Comparison of ENCODE assay signal across 8 cellular contexts in the genomic region with DNA sequence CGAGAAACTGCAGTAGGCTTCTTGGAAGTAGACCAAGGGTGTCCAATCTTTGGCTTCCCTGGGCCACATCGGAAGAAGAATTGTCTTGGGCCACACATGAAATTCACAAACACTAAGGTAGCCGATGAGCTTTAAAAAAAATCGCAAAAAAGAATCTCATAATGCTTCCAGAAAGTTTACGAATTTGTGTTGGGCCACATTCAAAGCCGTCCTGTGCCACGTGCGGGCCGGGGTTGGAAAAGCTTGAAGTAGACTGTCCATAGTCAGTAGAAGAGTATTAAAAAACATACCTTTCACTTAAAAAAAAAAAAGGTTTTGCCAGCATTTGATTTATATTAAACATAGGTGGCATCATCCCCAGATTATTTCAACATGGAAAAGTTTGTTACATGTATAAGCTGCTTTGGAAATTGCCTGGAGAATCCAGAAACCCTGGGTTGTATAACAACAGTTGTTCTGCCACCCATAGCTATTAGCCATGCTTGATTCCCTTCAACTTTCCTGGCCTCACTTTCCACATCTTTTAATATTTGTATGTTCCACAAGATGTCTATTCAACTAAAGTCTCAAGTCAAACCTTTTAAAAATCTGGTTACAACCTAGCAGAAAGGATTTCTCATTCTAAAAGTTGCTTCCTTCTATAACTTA. TPM values are rescaled to one million over a fixed set of nuclear protein-coding genes. Genes with fewer than 3 reads are reported as not detected.
DNase-seq lines count a peak whose midpoint lies in the region; ATAC-seq, FAIRE-seq and TF ChIP-seq lines count a peak whose summit lies in the region.

No MANE protein-coding gene starts in this region.

- intact Hi-C loops in HepG2 (cut with micrococcal nuclease; ENCODE audit: unreplicated experiment), result loop anchor here (1.0 to 2.0 kb wide), 3 partner anchors 9 to 71 kb away; no protein-coding TSS in a partner anchor

- H3K4me1 Mint-ChIP-seq in activated CD8-positive, alpha-beta memory T cell treated with anti-CD3 and anti-CD28 coated beads, Interleukin-2, amount 10 ng/mL, durations not matched to agents 7 days and 5 days, result peaks cover 22% of the 10 kb centered on the region

- peak overlapping the region; percentile 82 for H3K9ac ChIP-seq in HepG2 (ENCODE audit: insufficient read depth, low read depth, low read length)

- peak overlapping the region; percentile 95 for H3K27ac ChIP-seq in angular gyrus (ENCODE audit: low read depth, low read length)
- H3K27ac ChIP-seq in HepG2 (ENCODE audit: extremely low read length, insufficient read depth, low read length), result peak overlapping the region; percentile 93
- H3K27ac ChIP-seq in thoracic aorta, result peak overlapping the region; percentile 91 to 92

- BruUV-seq in HepG2 (replicated peaks; lab: Mats Ljungman, UMichigan), result TSS peak; percentile 83

- FAIRE-seq in HepG2 (lab: Jason Lieb, UNC) (no peak), HTR-8/SVneo (lab: Jason Lieb, UNC) (no peak)

- H3K9me3 ChIP-seq in HepG2 (ENCODE audit: low read length) (peaks cover 8% of the 10 kb centered on the region; the same call in 1 of the 2 replicates), thoracic aorta (peaks cover 8% of the 10 kb centered on the region)

- H3K27me3 Mint-ChIP-seq in activated CD8-positive, alpha-beta memory T cell treated with anti-CD3 and anti-CD28 coated beads, Interleukin-2, amount 10 ng/mL, durations not matched to agents 7 days and 5 days, result no peaks in the 10 kb centered on the region

- no peaks in the 10 kb centered on the region for H4K20me1 ChIP-seq in HepG2 (ENCODE audit: insufficient read depth, low read length)

- in situ Hi-C loops in HepG2 (cut with HindIII; ENCODE audit: extremely low pct_ligation_motif_present, low pct_unique_long_range_greater_than_20kb), result no loop called here

- no peak for ATAC-seq in activated CD8-positive, alpha-beta memory T cell treated with anti-CD3 and anti-CD28 coated beads, Interleukin-2, amount 10 ng/mL, durations not matched to agents 7 days and 5 days
- ATAC-seq in HepG2 (no peak), thoracic aorta (ENCODE audit: insufficient number of reproducible peaks, low FRiP score, low read depth) (peak; percentile 4), HG03097 (IDR thresholded peaks at IDR 0.05; ENCODE audit: low FRiP score, unreplicated experiment) (no peak)

- H3K9me3 Mint-ChIP-seq in activated CD8-positive, alpha-beta memory T cell treated with anti-CD3 and anti-CD28 coated beads, Interleukin-2, amount 10 ng/mL, durations not matched to agents 7 days and 5 days (ENCODE audit: low read depth), result peaks cover 3% of the 10 kb centered on the region

- H3K36me3 ChIP-seq in HepG2 (replicated peaks in 1 of 2; ENCODE audit: control insufficient read depth in 1 of 2, insufficient read depth in 2 of 2, low read length in 2 of 2) (no peaks in the 10 kb centered on the region), thoracic aorta (no peaks in the 10 kb centered on the region)

- H3K4me3 ChIP-seq in HepG2 (replicated peaks in 1 of 3; ENCODE audit: insufficient read depth in 1 of 3, low read depth in 2 of 3, low read length in 3 of 3) (peak overlapping the region; percentile 65 to 74 (median 72)), thoracic aorta (peak overlapping the region; percentile 88)

- WGBS in HepG2 (ENCODE audit: low lambda C conversion rate), result 12% methylated on average over 9 of the region's 9 CpGs

- CTCF ChIA-PET in activated CD8-positive, alpha-beta memory T cell treated with anti-CD3 and anti-CD28 coated beads, Interleukin-2, amount 10 ng/mL, durations not matched to agents 7 days and 5 days (lab: Charles Lee), result interaction anchor here (1.0 to 1.4 kb wide), 2 partner anchors 75 to 135 kb away, joined by 3 read pairs; no protein-coding TSS in a partner anchor
- CTCF ChIA-PET in HepG2 (lab: Yijun Ruan, JAX; ENCODE audit: low intra/inter-chr PET ratio, low total read pairs), result no interaction called here

- H3K4me1 ChIP-seq in HepG2 (ENCODE audit: insufficient read depth, low read length), result peaks cover 24% of the 10 kb centered on the region
- peaks cover 7 to 8% of the 10 kb centered on the region in 2 donors for H3K4me1 ChIP-seq in thoracic aorta (ENCODE audit: control insufficient read depth in 1 of 2, low read depth in 2 of 2)

- TF ChIP-seq POLR2A in HepG2 (IDR thresholded peaks at IDR 0.05; ENCODE audit: insufficient read depth in 1 of 2, low read depth in 2 of 2, low read length in 2 of 2), result no peak

- TF ChIP-seq CTCF in HepG2 (CRISPR knock-in tag; IDR thresholded peaks at IDR 0.05) (no peak), thoracic aorta (IDR thresholded peaks at IDR 0.05) (no peak)

- H3K4me3 Mint-ChIP-seq in activated CD8-positive, alpha-beta memory T cell treated with anti-CD3 and anti-CD28 coated beads, Interleukin-2, amount 10 ng/mL, durations not matched to agents 7 days and 5 days, result peak overlapping the region; percentile 86

- no peak for TF ChIP-seq RAD21 in HepG2 (CRISPR knock-in tag; IDR thresholded peaks at IDR 0.05)

- H2AFZ ChIP-seq in HepG2 (ENCODE audit: low read length), result no peak overlapping the region

- H3K27me3 ChIP-seq in HepG2 (ENCODE audit: control insufficient read depth in 1 of 2, insufficient read depth in 2 of 2, low read length in 2 of 2) (no peaks in the 10 kb centered on the region), thoracic aorta (replicated peaks; ENCODE audit: insufficient read depth) (no peaks in the 10 kb centered on the region)

- peak overlapping the region; percentile 76 for H3K27ac Mint-ChIP-seq in activated CD8-positive, alpha-beta memory T cell treated with anti-CD3 and anti-CD28 coated beads, Interleukin-2, amount 10 ng/mL, durations not matched to agents 7 days and 5 days

- H3K79me2 ChIP-seq in HepG2 (ENCODE audit: insufficient read depth, low read length), result peaks cover 5% of the 10 kb centered on the region

- no peak for DNase-seq in activated CD8-positive, alpha-beta memory T cell treated with anti-CD3 and anti-CD28 coated beads, Interleukin-2, amount 10 ng/mL, durations not matched to agents 7 days and 5 days
- no peak for DNase-seq in activated CD8-positive, alpha-beta memory T cell treated with anti-CD3 and anti-CD28 coated beads, Interleukin-2, amount 50 U/mL, for 48 hours
- DNase-seq in HepG2 (ENCODE audit: low spot score), result no peak
- DNase-seq in thoracic aorta (ENCODE audit: low spot score), result no peak
- no peak for DNase-seq in HTR-8/SVneo (ENCODE audit: insufficient read length, low spot score)
- no peak for DNase-seq in islet precursor cell

- H3K4me2 ChIP-seq in HepG2 (ENCODE audit: low read depth, low read length), result peak overlapping the region; percentile 83

- POLR2A ChIA-PET in HepG2 (lab: Yijun Ruan, JAX), result interaction anchor here (1.1 to 2.9 kb wide), 7 partner anchors 11 to 45 kb away, joined by 3 to 11 read pairs (median 3); partner anchors contain the start of gene CRYL1

- TF ChIP-seq EP300 in HepG2 (IDR thresholded peaks at IDR 0.05; ENCODE audit: low read depth in 2 of 2, low read length in 2 of 2), result no peak
- no peak for TF ChIP-seq EP300 in HepG2 (CRISPR knock-in tag; IDR thresholded peaks at IDR 0.05; ENCODE audit: borderline replicate concordance)

- peaks cover 15% of the 10 kb centered on the region for H3K36me3 Mint-ChIP-seq in activated CD8-positive, alpha-beta memory T cell treated with anti-CD3 and anti-CD28 coated beads, Interleukin-2, amount 10 ng/mL, durations not matched to agents 7 days and 5 days

RNA-seq across cellular contexts. Expression of gene IFT88, which starts 1.0 kb away (rescaled TPM):
- total RNA-seq in activated CD8-positive, alpha-beta memory T cell treated with anti-CD3 and anti-CD28 coated beads, Interleukin-2, amount 10 ng/mL, durations not matched to agents 7 days and 5 days, result 1 to 10 TPM; 5.4 to 6.4 TPM
- total RNA-seq in HepG2 (2016; rRNA removed; fragmentation: Illumina TruSeq; extraction: Trizol), result 19.8 and 19.9 TPM in 2 replicates
- total RNA-seq in HepG2 (2016; cell fraction: cytosol; rRNA removed; fragmentation: Illumina TruSeq; extraction: Trizol; ENCODE audit: low read depth), result 5.2 and 6.4 TPM in 2 replicates
- total RNA-seq in HepG2 (2016; cell fraction: insoluble cytoplasmic fraction; rRNA removed; fragmentation: Illumina TruSeq; extraction: Trizol), result 20.7 and 21.4 TPM in 2 replicates
- total RNA-seq in HepG2 (2016; cell fraction: membrane; rRNA removed; fragmentation: Illumina TruSeq; extraction: Trizol), result 8.4 and 9.9 TPM in 2 replicates
- 28.4 and 39.1 TPM in 2 replicates for total RNA-seq in HepG2 (2016; cell fraction: nucleus; rRNA removed; fragmentation: Illumina TruSeq; extraction: Trizol)
- polyA plus RNA-seq in HepG2 (2011; rRNA removed), result 6.6 and 8.4 TPM in 2 replicates
- 1.8 and 2.9 TPM in 2 replicates for polyA plus RNA-seq in HepG2 (2011; cell fraction: cytosol; rRNA removed)
- polyA plus RNA-seq in HepG2 (2011; cell fraction: nucleus; rRNA removed), result 11.1 and 11.3 TPM in 2 replicates
- polyA plus RNA-seq in HepG2 (2012), result 7.1 and 9.3 TPM in 2 replicates
- 1.1 and 1.6 TPM in 2 replicates for polyA plus RNA-seq in HepG2 (2016; cell fraction: cytosol; fragmentation: Illumina TruSeq; extraction: Trizol; ENCODE audit: low read depth)
- 15.8 and 15.9 TPM in 2 replicates for polyA plus RNA-seq in HepG2 (2016; cell fraction: insoluble cytoplasmic fraction; fragmentation: Illumina TruSeq; extraction: Trizol; ENCODE audit: low read depth)
- 2.2 and 3.1 TPM in 2 replicates for polyA plus RNA-seq in HepG2 (2016; cell fraction: membrane; fragmentation: Illumina TruSeq; extraction: Trizol; ENCODE audit: low read depth)
- 34.3 and 34.9 TPM in 2 replicates for polyA plus RNA-seq in HepG2 (2016; cell fraction: nucleus; fragmentation: Illumina TruSeq; extraction: Trizol; ENCODE audit: insufficient read depth, low read depth)
- polyA minus RNA-seq in HepG2 (2011; rRNA and poly(A)+ RNA removed; ENCODE audit: low replicate concordance), result 1.8 and 5.7 TPM in 2 replicates
- 4.7 and 6.0 TPM in 2 replicates for polyA minus RNA-seq in HepG2 (2011; cell fraction: cytosol; rRNA and poly(A)+ RNA removed)
- 54.7 and 55.0 TPM in 2 replicates for polyA minus RNA-seq in HepG2 (2011; cell fraction: nucleus; rRNA and poly(A)+ RNA removed)
- 10 to 100 TPM in 1 of 2 donors, 1 to 10 TPM in 1; 8.8 to 13.0 TPM for total RNA-seq in thoracic aorta

RNA-seq across cellular contexts. Expression of gene CRYL1, which starts 42.3 kb away (rescaled TPM):
- total RNA-seq in activated CD8-positive, alpha-beta memory T cell treated with anti-CD3 and anti-CD28 coated beads, Interleukin-2, amount 10 ng/mL, durations not matched to agents 7 days and 5 days, result 10 to 100 TPM; 11.3 to 13.1 TPM
- total RNA-seq in HepG2 (2016; rRNA removed; fragmentation: Illumina TruSeq; extraction: Trizol) (57.2 and 71.7 TPM in 2 replicates), thoracic aorta (10 to 100 TPM; 38.9 to 57.4 TPM)
- total RNA-seq in HepG2 (2016; cell fraction: cytosol; rRNA removed; fragmentation: Illumina TruSeq; extraction: Trizol; ENCODE audit: low read depth), result 29.5 and 30.5 TPM in 2 replicates
- total RNA-seq in HepG2 (2016; cell fraction: insoluble cytoplasmic fraction; rRNA removed; fragmentation: Illumina TruSeq; extraction: Trizol), result 62.2 and 68.9 TPM in 2 replicates
- total RNA-seq in HepG2 (2016; cell fraction: membrane; rRNA removed; fragmentation: Illumina TruSeq; extraction: Trizol), result 43.1 and 48.4 TPM in 2 replicates
- 31.5 and 32.4 TPM in 2 replicates for total RNA-seq in HepG2 (2016; cell fraction: nucleus; rRNA removed; fragmentation: Illumina TruSeq; extraction: Trizol)
- 108 and 115 TPM in 2 replicates for polyA plus RNA-seq in HepG2 (2011; rRNA removed)
- polyA plus RNA-seq in HepG2 (2011; cell fraction: cytosol; rRNA removed), result 141 and 154 TPM in 2 replicates
- polyA plus RNA-seq in HepG2 (2011; cell fraction: nucleus; rRNA removed), result 42.9 and 50.6 TPM in 2 replicates
- polyA plus RNA-seq in HepG2 (2012), result 71.8 and 86.3 TPM in 2 replicates
- polyA plus RNA-seq in HepG2 (2016; cell fraction: cytosol; fragmentation: Illumina TruSeq; extraction: Trizol; ENCODE audit: low read depth), result 31.6 and 39.2 TPM in 2 replicates
- polyA plus RNA-seq in HepG2 (2016; cell fraction: insoluble cytoplasmic fraction; fragmentation: Illumina TruSeq; extraction: Trizol; ENCODE audit: low read depth), result 85.1 and 88.1 TPM in 2 replicates
- 41.0 and 48.6 TPM in 2 replicates for polyA plus RNA-seq in HepG2 (2016; cell fraction: membrane; fragmentation: Illumina TruSeq; extraction: Trizol; ENCODE audit: low read depth)
- polyA plus RNA-seq in HepG2 (2016; cell fraction: nucleus; fragmentation: Illumina TruSeq; extraction: Trizol; ENCODE audit: insufficient read depth, low read depth), result 50.6 and 56.0 TPM in 2 replicates
- polyA minus RNA-seq in HepG2 (2011; rRNA and poly(A)+ RNA removed; ENCODE audit: low replicate concordance), result 3.8 and 99.9 TPM in 2 replicates
- 40.4 and 44.1 TPM in 2 replicates for polyA minus RNA-seq in HepG2 (2011; cell fraction: cytosol; rRNA and poly(A)+ RNA removed)
- 28.1 and 34.7 TPM in 2 replicates for polyA minus RNA-seq in HepG2 (2011; cell fraction: nucleus; rRNA and poly(A)+ RNA removed)
